ENCODE assay signal across 8 cellular contexts in the genomic region with DNA sequence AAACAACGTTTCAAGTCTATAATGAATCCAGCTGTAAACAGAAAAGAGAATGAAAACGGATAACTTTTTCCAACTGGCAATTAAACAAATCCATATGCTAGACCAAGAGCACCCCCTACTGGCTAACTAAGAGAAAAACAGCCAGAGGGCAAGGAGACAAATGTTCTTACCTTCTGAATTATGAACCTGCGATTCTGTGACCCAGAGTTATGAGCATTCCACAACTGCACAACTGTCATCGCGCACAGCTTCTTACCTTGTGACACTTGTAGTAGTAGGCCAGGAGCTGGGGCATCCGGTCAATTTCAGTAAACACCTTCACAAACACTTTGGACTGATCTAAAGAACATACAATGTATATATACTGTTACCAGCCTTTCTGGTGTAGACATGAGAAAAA. TPM values are rescaled to one million over a fixed set of nuclear protein-coding genes. Genes with fewer than 3 reads are reported as not detected.
A peak's percentile ranks its signal among the peaks of the same experiment; 100 is the strongest.
DNase-seq lines count a peak whose midpoint lies in the region; ATAC-seq and TF ChIP-seq lines count a peak whose summit lies in the region.

No MANE protein-coding gene starts in this region.

- DNase-seq in AG08396 (ENCODE audit: low spot score), result peak; percentile 43
- DNase-seq in GM06990 (ENCODE audit: extremely low read depth, insufficient read length), result peak; percentile 34
- peak; percentile 58 for DNase-seq in NCI-H146 treated with DMSO at 0.1 percent for 48 hours (lab: John Stamatoyannopoulos, UW; ENCODE audit: unreplicated experiment)
- DNase-seq in SKM-1 treated with dmso at 0.1 percent for 144 hours (lab: John Stamatoyannopoulos, UW; ENCODE audit: unreplicated experiment), result peak; percentile 52
- DNase-seq in fibroblast of mammary gland (ENCODE audit: low read depth), result peak; percentile 80
- no peak for DNase-seq in osteoblast (ENCODE audit: insufficient read length, low spot score, missing footprints)

- no peak overlapping the region for H3K4me3 ChIP-seq in GM06990 (replicated peaks; ENCODE audit: low read depth, low read length)
- H3K4me3 ChIP-seq in fibroblast of mammary gland (ENCODE audit: control insufficient read depth, low read depth, low read length), result no peak overlapping the region
- no peak overlapping the region for H3K4me3 ChIP-seq in osteoblast (ENCODE audit: insufficient read depth, low read length)

- no peaks in the 10 kb centered on the region for H3K79me2 ChIP-seq in osteoblast (ENCODE audit: insufficient read depth, low read length)

- no peak overlapping the region for H2AFZ ChIP-seq in osteoblast (ENCODE audit: low read length)

- peaks cover 7% of the 10 kb centered on the region for H3K36me3 ChIP-seq in GM06990 (ENCODE audit: control insufficient read depth, insufficient read depth, low read length)
- H3K36me3 ChIP-seq in osteoblast (ENCODE audit: insufficient read depth, low read length), result peaks cover 44% of the 10 kb centered on the region

- peaks cover 30% of the 10 kb centered on the region for H4K20me1 ChIP-seq in osteoblast (ENCODE audit: insufficient read depth, low read length)

- no peak overlapping the region for H3K27ac ChIP-seq in osteoblast (ENCODE audit: low read depth, low read length)

- no peak overlapping the region for H3K4me2 ChIP-seq in osteoblast (ENCODE audit: insufficient read depth, low read length)

- ATAC-seq in HG03520 (IDR thresholded peaks at IDR 0.05; ENCODE audit: unreplicated experiment), result no peak
- no peak for ATAC-seq in HG03571 (IDR thresholded peaks at IDR 0.05; ENCODE audit: unreplicated experiment)

- no peaks in the 10 kb centered on the region for H3K4me1 ChIP-seq in osteoblast (ENCODE audit: insufficient read depth, low read length)

- H3K9me3 ChIP-seq in osteoblast (ENCODE audit: low read depth, low read length), result no peaks in the 10 kb centered on the region

- peak; percentile 79 for TF ChIP-seq CTCF in GM06990 (IDR thresholded peaks at IDR 0.05; ENCODE audit: insufficient read depth, low read length, poor library complexity, severe bottlenecking)
- peak; percentile 88 for TF ChIP-seq CTCF in fibroblast of mammary gland (conservative IDR thresholded peaks at IDR 0.05; ENCODE audit: control insufficient read depth, insufficient read depth, low read depth, low read length)
- TF ChIP-seq CTCF in osteoblast (IDR thresholded peaks at IDR 0.05; ENCODE audit: extremely low read depth, low read depth, low read length), result peak; percentile 83

- H3K27me3 ChIP-seq in GM06990 (replicated peaks; ENCODE audit: control insufficient read depth, insufficient read depth, low read length), result no peaks in the 10 kb centered on the region
- no peaks in the 10 kb centered on the region for H3K27me3 ChIP-seq in osteoblast (ENCODE audit: insufficient read depth, low read length)

RNA-seq across cellular contexts. Expression of a gene that starts 18.6 kb away (rescaled TPM):
- total RNA-seq in osteoblast, result 17.0 and 20.9 TPM in 2 replicates
